Comparison of ENCODE assay signal across 21 cellular contexts in genomic region chr14:67059576-67059975, GRCh38.
"Had no signal": no experiment of that assay in that cellular context is flagged by ENCODE, and none has a peak within 500 bp of the region (broad histone marks: within the 10 kb centered on the region; RNA-seq: fewer than 3 reads in every experiment).

No MANE protein-coding gene starts in this region.

- ATAC-seq: left ventricle myocardium superior; lower lobe of right lung; natural killer cell; right cardiac atrium; stimulated activated effector memory CD8-positive, alpha-beta T cell treated with anti-CD3 and anti-CD28 coated beads, Interleukin-12 subunit alpha, Interleukin-12 subunit beta, amount 100 ng/mL, for 72 hours had no signal

- H3K4me3 Mint-ChIP-seq: immature natural killer cell; natural killer cell; stimulated activated effector memory CD8-positive, alpha-beta T cell treated with anti-CD3 and anti-CD28 coated beads, Interleukin-12 subunit alpha, Interleukin-12 subunit beta, amount 100 ng/mL, for 72 hours; type B pancreatic cell had no signal

- H3K27ac ChIP-seq: coronary artery, esophagus muscularis mucosa, lower lobe of right lung, neutrophil, prostate gland, sigmoid colon, stomach, thyroid gland had no signal

- H3K36me3 ChIP-seq: lower lobe of right lung, neutrophil, prostate gland, thyroid gland had no signal

- H3K27me3 Mint-ChIP-seq: type B pancreatic cell had no signal

- DNase-seq: dermis blood vessel endothelial cell; effector memory CD4-positive, alpha-beta T cell; foreskin melanocyte; hypothalamus; immature natural killer cell; left ventricle myocardium superior; lower lobe of right lung; natural killer cell; right cardiac atrium; sigmoid colon; stimulated activated CD4-positive, alpha-beta T cell treated with anti-CD3 and anti-CD28 coated beads, Interleukin-2, amount 100 ng/mL, for 24 hours; stimulated activated CD4-positive, alpha-beta T cell treated with anti-CD3 and anti-CD28 coated beads, Interleukin-4, amount 100 ng/mL, for 24 hours; stimulated activated naive CD4-positive, alpha-beta T cell treated with Interleukin-2 at 50 U/mL for 16 hours; stomach; thyroid gland had no signal

- H3K4me1 ChIP-seq: esophagus muscularis mucosa, lower lobe of right lung, prostate gland, sigmoid colon, stomach, thyroid gland had no signal

- H3K27me3 ChIP-seq: esophagus muscularis mucosa, neutrophil, sigmoid colon, stomach, thyroid gland had no signal

- H3K36me3 Mint-ChIP-seq: natural killer cell; stimulated activated effector memory CD8-positive, alpha-beta T cell treated with anti-CD3 and anti-CD28 coated beads, Interleukin-12 subunit alpha, Interleukin-12 subunit beta, amount 100 ng/mL, for 72 hours had no signal

- H3K4me1 Mint-ChIP-seq: immature natural killer cell; natural killer cell; stimulated activated effector memory CD8-positive, alpha-beta T cell treated with anti-CD3 and anti-CD28 coated beads, Interleukin-12 subunit alpha, Interleukin-12 subunit beta, amount 100 ng/mL, for 72 hours had no signal

- H3K9me3 ChIP-seq: prostate gland, sigmoid colon, thyroid gland had no signal

- H3K9me3 Mint-ChIP-seq: type B pancreatic cell had no signal

- H3K27ac Mint-ChIP-seq: immature natural killer cell; natural killer cell; stimulated activated effector memory CD8-positive, alpha-beta T cell treated with anti-CD3 and anti-CD28 coated beads, Interleukin-12 subunit alpha, Interleukin-12 subunit beta, amount 100 ng/mL, for 72 hours; type B pancreatic cell had no signal

- H3K4me3 ChIP-seq: coronary artery, esophagus muscularis mucosa, lower lobe of right lung, prostate gland, sigmoid colon, stomach, thyroid gland had no signal
